In the genomic region with DNA sequence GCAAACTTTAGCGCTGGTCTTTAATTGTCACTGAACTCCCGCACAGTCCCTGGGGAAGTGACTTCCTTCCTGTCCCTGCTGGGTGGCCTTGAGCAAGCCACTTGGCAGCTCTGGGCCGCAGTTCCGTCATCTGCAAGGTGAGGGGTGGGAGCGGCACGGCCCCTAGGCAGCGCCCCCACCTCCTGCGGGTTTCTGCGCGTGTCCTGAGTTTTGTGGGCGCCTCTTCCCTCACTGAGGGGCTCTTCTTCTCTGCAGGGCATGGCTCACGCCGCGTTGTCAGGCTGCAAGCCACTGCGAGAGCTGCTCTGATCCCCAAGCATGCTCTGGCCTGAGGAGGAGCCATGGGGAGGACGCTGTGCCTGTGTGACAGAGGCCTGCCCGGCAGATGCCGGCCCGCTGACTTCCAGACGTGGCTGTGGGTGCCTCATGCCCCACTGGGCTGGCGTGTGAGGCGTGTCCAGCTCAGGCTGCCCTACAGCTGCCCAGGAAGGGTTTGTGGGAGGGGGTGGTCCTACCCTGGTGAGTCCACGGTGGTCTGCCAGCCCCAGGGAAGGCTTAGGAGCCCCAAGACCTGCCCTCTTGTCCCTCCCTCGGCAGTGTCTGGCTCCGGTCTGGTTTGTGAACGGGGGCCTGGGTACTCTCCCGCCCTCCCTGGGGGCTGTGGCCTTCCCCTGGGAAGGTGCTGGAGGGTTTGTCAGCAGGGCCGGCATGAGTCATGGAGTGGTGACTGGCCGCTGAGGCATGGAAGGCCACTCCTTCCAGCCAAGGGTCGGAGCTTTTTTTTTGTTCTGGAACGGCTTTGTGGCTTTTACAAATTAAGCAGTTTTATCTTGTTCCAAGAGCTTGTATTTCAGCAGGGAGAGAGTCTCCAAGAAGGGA, we compare ENCODE assay signal across 8 cellular contexts.
DNase-seq lines count a peak whose midpoint lies in the region; ATAC-seq, FAIRE-seq and TF ChIP-seq lines count a peak whose summit lies in the region.

No MANE protein-coding gene starts in this region.

- intact Hi-C loops in K562 (cut with micrococcal nuclease) = loop anchor here (2.0 kb wide), 1 partner anchor 42 kb away; no protein-coding TSS in a partner anchor
- intact Hi-C loops in CD4-positive, alpha-beta memory T cell (cut with micrococcal nuclease) = no loop called here

- H3K4me1 ChIP-seq in KMS-11 (ENCODE audit: low read depth, poor library complexity, severe bottlenecking) (peaks cover 51% of the 10 kb centered on the region), K562 (replicated peaks in 1 of 2; ENCODE audit: control insufficient read depth in 2 of 2, insufficient read depth in 2 of 2, low read length in 2 of 2) (peaks cover 44 to 79% of the 10 kb centered on the region in 2 experiments), keratinocyte (ENCODE audit: control insufficient read depth, extremely low read depth, insufficient read depth, low read length) (peaks cover 75% of the 10 kb centered on the region)
- peaks cover 69% of the 10 kb centered on the region for H3K4me1 ChIP-seq in CD4-positive, alpha-beta memory T cell (ENCODE audit: insufficient read depth, low read length)

- TF ChIP-seq EP300 in K562 (IDR thresholded peaks at IDR 0.05; ENCODE audit: low read length) = peak; percentile 14; the same call in 1 of the 2 replicates

- H4K20me1 ChIP-seq in KMS-11 (ENCODE audit: insufficient read depth) (no peaks in the 10 kb centered on the region), K562 (replicated peaks; ENCODE audit: control insufficient read depth, insufficient read depth, low read length) (peaks cover 31% of the 10 kb centered on the region; the same call in 1 of the 2 replicates), keratinocyte (ENCODE audit: control insufficient read depth, extremely low read depth, insufficient read depth, low read length) (peaks cover 38% of the 10 kb centered on the region)

- TSS peak; percentile 28 for BruUV-seq in K562 (replicated peaks; lab: Mats Ljungman, UMichigan)

- H3K4me3 ChIP-seq in KMS-11 (IDR thresholded peaks at IDR 0.05; ENCODE audit: insufficient read depth, low read depth, low read length) (no peak overlapping the region), K562 (peak overlapping the region; percentile 65), keratinocyte (ENCODE audit: control insufficient read depth in 2 of 3, extremely low read depth in 1 of 3, insufficient read depth in 2 of 3, low read depth in 1 of 3, low read length in 3 of 3) (peak overlapping the region; percentile 37 to 72 (median 50))
- H3K4me3 ChIP-seq in CD4-positive, alpha-beta memory T cell (ENCODE audit: low read length in 2 of 2) = no peak overlapping the region

- ATAC-seq in K562 (peak; percentile 68), GM18861 (IDR thresholded peaks at IDR 0.05; ENCODE audit: unreplicated experiment) (no peak)
- ATAC-seq in stimulated activated memory B cell treated with anti-CD40 and anti-IgM and Interleukin-4, amounts not matched to agents 10 μg/mL and 1 μg/mL and 100 μg/mL, for 72 hours = peak; percentile 72

- peaks cover 4% of the 10 kb centered on the region for H3K36me3 Mint-ChIP-seq in stimulated activated memory B cell treated with anti-CD40 and anti-IgM and Interleukin-4, amounts not matched to agents 10 μg/mL and 1 μg/mL and 100 μg/mL, for 72 hours
- H3K36me3 Mint-ChIP-seq in CD4-positive, alpha-beta memory T cell = no peaks in the 10 kb centered on the region

- H3K36me3 ChIP-seq in KMS-11 (ENCODE audit: insufficient read depth) (no peaks in the 10 kb centered on the region), K562 (ENCODE audit: control insufficient read depth, insufficient read depth, low read length) (peaks cover 21% of the 10 kb centered on the region; the same call in 1 of the 3 replicates), keratinocyte (ENCODE audit: control insufficient read depth in 2 of 2, extremely low read depth in 1 of 2, insufficient read depth in 2 of 2, low read length in 2 of 2) (peaks cover 12 to 19% of the 10 kb centered on the region in 2 experiments)
- H3K36me3 ChIP-seq in CD4-positive, alpha-beta memory T cell (ENCODE audit: insufficient read depth, low read length) = no peaks in the 10 kb centered on the region

- dilution Hi-C loops in keratinocyte (cut with MboI; ENCODE audit: extremely low pct_ligation_motif_present, low sequenced_read_pairs) = no loop called here

- TF ChIP-seq POLR2A in K562 (conservative IDR thresholded peaks at IDR 0.05) = peak; percentile 58; the same call in 1 of the 2 replicates

- no peaks in the 10 kb centered on the region for H3K9me3 ChIP-seq in K562 (replicated peaks; ENCODE audit: control insufficient read depth, insufficient read depth, low read depth, low read length)
- H3K9me3 ChIP-seq in keratinocyte (ENCODE audit: control insufficient read depth, low read depth, low read length) = no peaks in the 10 kb centered on the region
- no peaks in the 10 kb centered on the region for H3K9me3 ChIP-seq in CD4-positive, alpha-beta memory T cell (ENCODE audit: control insufficient read depth in 1 of 2, low read length in 2 of 2)

- H3K79me2 ChIP-seq in KMS-11 (ENCODE audit: insufficient read depth, low read depth) = peaks cover 78% of the 10 kb centered on the region
- H3K79me2 ChIP-seq in K562 (ENCODE audit: control insufficient read depth, insufficient read depth, low read length) = peaks cover 84% of the 10 kb centered on the region
- H3K79me2 ChIP-seq in keratinocyte (ENCODE audit: control insufficient read depth, insufficient read depth, low read length) = peaks cover 78% of the 10 kb centered on the region

- no peak for TF ChIP-seq RAD21 in K562 (CRISPR knock-in tag; conservative IDR thresholded peaks at IDR 0.05 in 1 of 2, IDR thresholded peaks at IDR 0.05 in 1 of 2)

- H2AFZ ChIP-seq in KMS-11 (ENCODE audit: low read depth) = no peak overlapping the region
- peak overlapping the region; percentile 62 for H2AFZ ChIP-seq in K562 (ENCODE audit: low read depth, low read length)
- H2AFZ ChIP-seq in keratinocyte (ENCODE audit: control insufficient read depth, low read length) = no peak overlapping the region

- no peak for TF ChIP-seq CTCF in KMS-11 (conservative IDR thresholded peaks at IDR 0.05; ENCODE audit: low read depth, low read length)
- TF ChIP-seq CTCF in K562 (IDR thresholded peaks at IDR 0.05 in 2 of 3, conservative IDR thresholded peaks at IDR 0.05 in 1 of 3; ENCODE audit: insufficient read depth in 2 of 3, low read depth in 1 of 3, low read length in 3 of 3) = no peak
- no peak for TF ChIP-seq CTCF in keratinocyte (optimal IDR thresholded peaks at IDR 0.05 in 1 of 3, IDR thresholded peaks at IDR 0.05 in 1 of 3, conservative IDR thresholded peaks at IDR 0.05 in 1 of 3; ENCODE audit: extremely low read depth in 1 of 3, insufficient read depth in 2 of 3, low read length in 3 of 3)

- H3K9ac ChIP-seq in KMS-11 = no peak overlapping the region
- peak overlapping the region; percentile 90 to 94 for H3K9ac ChIP-seq in K562 (ENCODE audit: insufficient read depth in 1 of 2, low read depth in 2 of 2, low read length in 2 of 2)
- peak overlapping the region; percentile 95 for H3K9ac ChIP-seq in keratinocyte (ENCODE audit: control insufficient read depth, extremely low read depth, insufficient read depth, low read length)

- H3K9me1 ChIP-seq in K562 (ENCODE audit: control insufficient read depth, insufficient read depth, low read length) = peaks cover 7% of the 10 kb centered on the region
- H3K9me1 ChIP-seq in keratinocyte (ENCODE audit: control insufficient read depth, extremely low read depth, insufficient read depth, low read length) = peaks cover 11% of the 10 kb centered on the region

- 2% methylated on average over 29 of the region's 31 CpGs for WGBS in K562 (ENCODE audit: insufficient coverage, low coverage, missing lambda C conversion rate)

- H3K27ac ChIP-seq in KMS-11 (no peak overlapping the region), K562 (ENCODE audit: extremely low read depth, low read depth, low read length) (peak overlapping the region; percentile 84), keratinocyte (ENCODE audit: control insufficient read depth, insufficient read depth, low read length) (peak overlapping the region; percentile 95)
- H3K27ac ChIP-seq in CD4-positive, alpha-beta memory T cell (ENCODE audit: low read depth, low read length) = no peak overlapping the region

- in situ Hi-C loops in K562 (cut with MboI) = no loop called here

- H3K4me2 ChIP-seq in KMS-11 (peak overlapping the region; percentile 44; the same call in 1 of the 2 replicates), K562 (ENCODE audit: insufficient read depth, low read length) (peak overlapping the region; percentile 89), keratinocyte (ENCODE audit: control insufficient read depth, extremely low read depth, insufficient read depth, low read depth, low read length) (peak overlapping the region; percentile 99)

- peak overlapping the region; percentile 95 for H3K27ac Mint-ChIP-seq in stimulated activated memory B cell treated with anti-CD40 and anti-IgM and Interleukin-4, amounts not matched to agents 10 μg/mL and 1 μg/mL and 100 μg/mL, for 72 hours
- H3K27ac Mint-ChIP-seq in CD4-positive, alpha-beta memory T cell = no peak overlapping the region

- CTCF ChIA-PET in K562 (lab: Yijun Ruan, JAX; ENCODE audit: low intra/inter-chr PET ratio) = no interaction called here
- CTCF ChIA-PET in CD4-positive, alpha-beta memory T cell (lab: Charles Lee; ENCODE audit: partially characterized antibody) = no interaction called here

- DNase-seq in GM04504 (ENCODE audit: low read depth) (peak; percentile 99), K562 (ENCODE audit: extremely low read depth in 1 of 4, low spot score in 3 of 4) (peak; percentile 62 to 87 (median 71)), keratinocyte (ENCODE audit: low read depth, low spot score) (peak; percentile 71)
- no peak for DNase-seq in stimulated activated CD4-positive, alpha-beta T cell treated with anti-CD3 and anti-CD28 coated beads, Interleukin-2, amount 100 ng/mL, for 24 hours
- DNase-seq in CD4-positive, alpha-beta memory T cell = no peak

- H3K9me3 Mint-ChIP-seq in stimulated activated memory B cell treated with anti-CD40 and anti-IgM and Interleukin-4, amounts not matched to agents 10 μg/mL and 1 μg/mL and 100 μg/mL, for 72 hours = no peaks in the 10 kb centered on the region
- no peaks in the 10 kb centered on the region for H3K9me3 Mint-ChIP-seq in CD4-positive, alpha-beta memory T cell

- no peaks in the 10 kb centered on the region for H3K27me3 Mint-ChIP-seq in stimulated activated memory B cell treated with anti-CD40 and anti-IgM and Interleukin-4, amounts not matched to agents 10 μg/mL and 1 μg/mL and 100 μg/mL, for 72 hours
- no peaks in the 10 kb centered on the region for H3K27me3 Mint-ChIP-seq in CD4-positive, alpha-beta memory T cell

- FAIRE-seq in K562 (lab: Jason Lieb, UNC) (peak; percentile 89), keratinocyte (lab: Jason Lieb, UNC) (no peak)

- POLR2A ChIA-PET in K562 (lab: Yijun Ruan, JAX) = interaction anchor here (0.5 to 3.0 kb wide), 14 partner anchors 9 to 594 kb away, joined by 3 to 22 read pairs (median 4); no protein-coding TSS in a partner anchor
- POLR2A ChIA-PET in CD4-positive, alpha-beta memory T cell (lab: Charles Lee; ENCODE audit: partially characterized antibody) = interaction anchor here (0.7 to 11.6 kb wide), 5 partner anchors 9 to 635 kb away, joined by 4 to 252 read pairs (median 5); a partner anchor contains a TSS

- H3K27me3 ChIP-seq in KMS-11 (ENCODE audit: insufficient read depth, low read depth) (no peaks in the 10 kb centered on the region), K562 (ENCODE audit: control insufficient read depth in 2 of 2, insufficient read depth in 2 of 2, low read length in 2 of 2) (no peaks in the 10 kb centered on the region), keratinocyte (ENCODE audit: control insufficient read depth, extremely low read depth, insufficient read depth, low read length) (no peaks in the 10 kb centered on the region)
- H3K27me3 ChIP-seq in CD4-positive, alpha-beta memory T cell (ENCODE audit: insufficient read depth, low read length) = no peaks in the 10 kb centered on the region

- H3K4me1 Mint-ChIP-seq in stimulated activated memory B cell treated with anti-CD40 and anti-IgM and Interleukin-4, amounts not matched to agents 10 μg/mL and 1 μg/mL and 100 μg/mL, for 72 hours = peaks cover 99% of the 10 kb centered on the region
- H3K4me1 Mint-ChIP-seq in CD4-positive, alpha-beta memory T cell = peaks cover 30 to 68% (median 51%) of the 10 kb centered on the region in 4 donors

- H3K4me3 Mint-ChIP-seq in stimulated activated memory B cell treated with anti-CD40 and anti-IgM and Interleukin-4, amounts not matched to agents 10 μg/mL and 1 μg/mL and 100 μg/mL, for 72 hours = peak overlapping the region; percentile 96
- peak overlapping the region in 1 of 8 donors; percentile 13 for H3K4me3 Mint-ChIP-seq in CD4-positive, alpha-beta memory T cell

Comparison
In these comparisons a context has a peak if more than half of its experiments do, and no peak if none do; other contexts are left out.
1. DNase-seq: peak in GM04504 (single experiment), K562 (4 of 4) and keratinocyte (single experiment); none in stimulated activated CD4-positive, alpha-beta T cell treated with anti-CD3 and anti-CD28 coated beads, Interleukin-2, amount 100 ng/mL, for 24 hours (0 of 2) and CD4-positive, alpha-beta memory T cell (0 of 5).
2. H3K27ac ChIP-seq: peak in K562 (single experiment) and keratinocyte (single experiment); none in KMS-11 (single experiment) and CD4-positive, alpha-beta memory T cell (single experiment).
3. H3K4me2 ChIP-seq: peak in every context shown above with its lines; median percentile 99 in keratinocyte; 89 in K562; 44 in KMS-11.
4. H3K4me3 ChIP-seq: peak in K562 (single experiment) and keratinocyte (3 of 3); none in KMS-11 (single experiment) and CD4-positive, alpha-beta memory T cell (0 of 2).